Comparison of ENCODE assay signal across 22 cellular contexts in the genomic region with DNA sequence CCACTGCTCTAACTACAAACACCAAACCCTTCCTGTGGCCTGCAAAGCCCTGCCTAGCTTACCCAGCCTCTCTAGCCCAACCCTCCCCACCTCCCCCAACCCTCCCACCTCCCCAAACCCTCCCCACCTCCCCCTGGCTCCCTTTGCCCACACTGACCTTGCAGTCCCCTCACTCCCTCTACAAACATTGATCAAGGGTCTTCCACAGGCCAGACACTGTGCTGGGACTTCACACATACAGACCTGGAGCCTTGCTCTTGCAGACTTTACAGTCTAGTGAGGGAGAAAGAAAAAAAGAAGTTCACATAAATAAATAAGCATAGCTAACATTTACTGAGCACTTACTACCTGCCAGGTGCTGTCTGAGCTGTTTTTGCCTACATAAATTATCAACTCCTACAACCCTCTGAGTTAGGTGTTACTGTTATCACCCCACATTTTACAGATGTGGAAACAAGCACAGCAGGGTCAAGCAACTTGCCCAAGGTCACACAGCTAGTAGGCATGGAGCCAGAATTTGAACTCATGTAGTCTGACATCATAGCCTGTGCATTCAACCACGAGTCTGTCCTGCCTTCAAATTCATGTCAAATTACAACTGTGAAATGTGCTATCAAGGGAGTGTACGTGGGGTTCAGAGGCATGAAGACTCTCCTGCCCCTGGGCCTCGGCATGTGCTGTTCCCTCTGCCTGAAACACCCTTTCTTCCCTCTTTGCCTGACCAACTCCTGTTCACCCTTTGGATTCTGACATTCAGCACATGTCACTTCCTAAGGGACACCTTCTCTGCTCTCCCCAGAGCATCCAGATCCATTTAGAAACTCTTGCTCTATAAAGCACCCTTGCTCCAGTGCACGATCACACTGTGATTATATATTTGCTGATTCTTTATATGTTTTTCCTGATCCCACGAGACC.
A peak's percentile ranks its signal among the peaks of the same experiment; 100 is the strongest.
DNase-seq lines count a peak whose midpoint lies in the region; ATAC-seq, FAIRE-seq and TF ChIP-seq lines count a peak whose summit lies in the region.
"Had no signal": no experiment of that assay in that cellular context is flagged by ENCODE, and none has a peak within 500 bp of the region (broad histone marks: within the 10 kb centered on the region; RNA-seq: fewer than 3 reads in every experiment).

No MANE protein-coding gene starts in this region.

- H3K9ac ChIP-seq in GM23248 = no peak overlapping the region
- no peak overlapping the region for H3K9ac ChIP-seq in astrocyte (ENCODE audit: low read length)

- no peak overlapping the region for H3K27ac ChIP-seq in GM23248
- H3K27ac ChIP-seq in astrocyte (ENCODE audit: low read depth, low read length) = no peak overlapping the region
- peak overlapping the region in 3 of 4 donors; percentile 33 to 63 (median 48) for H3K27ac ChIP-seq in gastroesophageal sphincter
- H3K27ac ChIP-seq: foreskin keratinocyte had no signal

- TF ChIP-seq CTCF in astrocyte (IDR thresholded peaks at IDR 0.05; ENCODE audit: insufficient read depth, low read depth, low read length) (no peak), gastroesophageal sphincter (IDR thresholded peaks at IDR 0.05) (no peak)

- no peak for FAIRE-seq in astrocyte (lab: Jason Lieb, UNC)

- no peak overlapping the region for H2AFZ ChIP-seq in GM23248
- H2AFZ ChIP-seq in astrocyte (ENCODE audit: low read depth, low read length) = no peak overlapping the region

- WGBS in GM23248 (ENCODE audit: low coverage in 1 of 2, low lambda C conversion rate in 2 of 2, missing lambda C conversion rate in 2 of 2), 2 experiments = 72 to 76% methylated on average over 5 of the region's 5 CpGs
- WGBS in gastroesophageal sphincter (ENCODE audit: low coverage in 1 of 2), 2 donors = 61% methylated on average over 5 of the region's 5 CpGs

- peaks cover 17% of the 10 kb centered on the region for H3K4me1 ChIP-seq in GM23248 (ENCODE audit: insufficient read depth)
- H3K4me1 ChIP-seq in astrocyte (ENCODE audit: insufficient read depth, low read length) = peaks cover 25% of the 10 kb centered on the region
- peaks cover 0 to 64% (median 2%) of the 10 kb centered on the region in 3 donors for H3K4me1 ChIP-seq in gastroesophageal sphincter
- H3K4me1 ChIP-seq: foreskin keratinocyte had no signal

- ATAC-seq in gastroesophageal sphincter = no peak
- ATAC-seq in stimulated activated naive CD8-positive, alpha-beta T cell treated with anti-CD3 and anti-CD28 coated beads, Interleukin-15, amount 100 ng/mL, for 72 hours = no peak
- no peak for ATAC-seq in HG03159 (IDR thresholded peaks at IDR 0.05; ENCODE audit: unreplicated experiment)
- ATAC-seq: foreskin keratinocyte, Right ventricle myocardium inferior, T-cell had no signal

- no peaks in the 10 kb centered on the region for H3K9me3 ChIP-seq in GM23248 (ENCODE audit: low read depth)
- H3K9me3 ChIP-seq in astrocyte (ENCODE audit: insufficient read depth, low read depth, low read length) = no peaks in the 10 kb centered on the region
- H3K9me3 ChIP-seq in gastroesophageal sphincter = no peaks in the 10 kb centered on the region

- no peak for TF ChIP-seq EP300 in gastroesophageal sphincter (IDR thresholded peaks at IDR 0.05)

- in situ Hi-C loops in GM23248 (cut with MboI) = loop anchor here (10.0 kb wide), 1 partner anchor 92 kb away; no protein-coding TSS in a partner anchor

- H3K27me3 ChIP-seq in GM23248 (replicated peaks; ENCODE audit: insufficient read depth) (no peaks in the 10 kb centered on the region), astrocyte (ENCODE audit: insufficient read depth, low read length) (no peaks in the 10 kb centered on the region), gastroesophageal sphincter (no peaks in the 10 kb centered on the region)

- H3K9me3 Mint-ChIP-seq in astrocyte (ENCODE audit: unreplicated experiment) = peaks cover 3% of the 10 kb centered on the region
- no peaks in the 10 kb centered on the region for H3K9me3 Mint-ChIP-seq in stimulated activated naive CD8-positive, alpha-beta T cell treated with anti-CD3 and anti-CD28 coated beads, Interleukin-15, amount 100 ng/mL, for 72 hours
- H3K9me3 Mint-ChIP-seq: activated CD4-positive, alpha-beta T cell treated with anti-CD3 and anti-CD28 coated beads, Interleukin-2, amount 10 ng/mL, durations not matched to agents 24 days and 14 days; CD8-positive, alpha-beta memory T cell; neural crest cell; T-cell had no signal

- H3K9me2 ChIP-seq in GM23248 (ENCODE audit: insufficient read depth) = no peaks in the 10 kb centered on the region

- no peaks in the 10 kb centered on the region for H3K79me2 ChIP-seq in GM23248 (ENCODE audit: insufficient read depth)
- H3K79me2 ChIP-seq in astrocyte (ENCODE audit: insufficient read depth, low read length) = no peaks in the 10 kb centered on the region

- no peaks in the 10 kb centered on the region; the same call in 1 of the 2 replicates for H3K36me3 ChIP-seq in GM23248 (ENCODE audit: low read depth)
- peaks cover 6% of the 10 kb centered on the region for H3K36me3 ChIP-seq in astrocyte (ENCODE audit: insufficient read depth, low read length)
- peaks cover 0 to 20% of the 10 kb centered on the region in 2 donors for H3K36me3 ChIP-seq in gastroesophageal sphincter

- H3K27me3 Mint-ChIP-seq in astrocyte (ENCODE audit: low read depth, unreplicated experiment) = peaks cover 2% of the 10 kb centered on the region
- no peaks in the 10 kb centered on the region for H3K27me3 Mint-ChIP-seq in stimulated activated naive CD8-positive, alpha-beta T cell treated with anti-CD3 and anti-CD28 coated beads, Interleukin-15, amount 100 ng/mL, for 72 hours
- H3K27me3 Mint-ChIP-seq: activated CD4-positive, alpha-beta T cell treated with anti-CD3 and anti-CD28 coated beads, Interleukin-2, amount 10 ng/mL, durations not matched to agents 24 days and 14 days; CD8-positive, alpha-beta memory T cell; T-cell had no signal

- H3K4me3 ChIP-seq in GM23248 = no peak overlapping the region
- H3K4me3 ChIP-seq in astrocyte (ENCODE audit: insufficient read depth, low read depth, low read length) = no peak overlapping the region
- no peak overlapping the region for H3K4me3 ChIP-seq in gastroesophageal sphincter
- H3K4me3 ChIP-seq: smooth muscle cell had no signal

- TF ChIP-seq POLR2A in gastroesophageal sphincter (IDR thresholded peaks at IDR 0.05) = no peak

- peaks cover 11% of the 10 kb centered on the region for H3K36me3 Mint-ChIP-seq in astrocyte (ENCODE audit: low read depth, unreplicated experiment)
- H3K36me3 Mint-ChIP-seq: CD8-positive, alpha-beta memory T cell; T-cell had no signal

- peak; percentile 57 for DNase-seq in GM23248
- DNase-seq in astrocyte (ENCODE audit: low read depth) = no peak
- no peak for DNase-seq in stimulated activated naive CD8-positive, alpha-beta T cell treated with anti-CD3 and anti-CD28 coated beads, Interleukin-15, amount 100 ng/mL, for 72 hours
- DNase-seq in NOMO-1 (lab: John Stamatoyannopoulos, UW; ENCODE audit: unreplicated experiment in 2 of 2) = no peak
- no peak for DNase-seq in COR-L47 (lab: John Stamatoyannopoulos, UW)
- DNase-seq: anterior cingulate cortex; CD8-positive, alpha-beta memory T cell; cerebellar nuclear complex; foreskin keratinocyte; hypothalamus; left cardiac atrium; midbrain; NCI-H510A treated with DMSO at 0.1 percent for 48 hours; stimulated activated CD4-positive, alpha-beta T cell treated with anti-CD3 and anti-CD28 coated beads, Interleukin-4, amount 100 ng/mL, for 24 hours; T-cell had no signal

- peak overlapping the region; percentile 28 for H3K27ac Mint-ChIP-seq in astrocyte (ENCODE audit: unreplicated experiment)
- H3K27ac Mint-ChIP-seq in stimulated activated naive CD8-positive, alpha-beta T cell treated with anti-CD3 and anti-CD28 coated beads, Interleukin-15, amount 100 ng/mL, for 72 hours = peak overlapping the region; percentile 2 to 30
- H3K27ac Mint-ChIP-seq: activated CD4-positive, alpha-beta T cell treated with anti-CD3 and anti-CD28 coated beads, Interleukin-2, amount 10 ng/mL, durations not matched to agents 24 days and 14 days; progenitor cell of endocrine pancreas; T-cell had no signal

- H3K4me3 Mint-ChIP-seq in astrocyte (ENCODE audit: unreplicated experiment) = no peak overlapping the region
- no peak overlapping the region for H3K4me3 Mint-ChIP-seq in stimulated activated naive CD8-positive, alpha-beta T cell treated with anti-CD3 and anti-CD28 coated beads, Interleukin-15, amount 100 ng/mL, for 72 hours
- H3K4me3 Mint-ChIP-seq: activated CD4-positive, alpha-beta T cell treated with anti-CD3 and anti-CD28 coated beads, Interleukin-2, amount 10 ng/mL, durations not matched to agents 24 days and 14 days; neural crest cell; T-cell had no signal

- peaks cover 48% of the 10 kb centered on the region for H3K4me1 Mint-ChIP-seq in astrocyte (ENCODE audit: low read depth, unreplicated experiment)
- peaks cover 20% of the 10 kb centered on the region for H3K4me1 Mint-ChIP-seq in stimulated activated naive CD8-positive, alpha-beta T cell treated with anti-CD3 and anti-CD28 coated beads, Interleukin-15, amount 100 ng/mL, for 72 hours

- H3K4me2 ChIP-seq in GM23248 (ENCODE audit: unreplicated experiment) (no peak overlapping the region), astrocyte (ENCODE audit: low read length) (no peak overlapping the region)
- H3K4me2 ChIP-seq: smooth muscle cell had no signal

- peaks cover 65% of the 10 kb centered on the region for H3F3A ChIP-seq in GM23248 (ENCODE audit: insufficient read depth)

- no peaks in the 10 kb centered on the region for H4K20me1 ChIP-seq in GM23248 (ENCODE audit: insufficient read depth)
- peaks cover 38% of the 10 kb centered on the region for H4K20me1 ChIP-seq in astrocyte (ENCODE audit: insufficient read depth, low read length)

Comparison
In these comparisons a context has a peak if more than half of its experiments do, and no peak if none do; other contexts are left out.
1. H3K27ac ChIP-seq: peak in gastroesophageal sphincter (3 of 4); none in GM23248 (single experiment) and astrocyte (single experiment).